Comparison of ENCODE assay signal across 20 cellular contexts in genomic region chr1:24941566-24941965, GRCh38. TPM values are rescaled to one million over a fixed set of nuclear protein-coding genes. Genes with fewer than 3 reads are reported as not detected.
DNase-seq lines count a peak whose midpoint lies in the region; ATAC-seq lines count a peak whose summit lies in the region.
"Had no signal": no experiment of that assay in that cellular context is flagged by ENCODE, and none has a peak within 500 bp of the region (broad histone marks: within the 10 kb centered on the region; RNA-seq: fewer than 3 reads in every experiment).

No MANE protein-coding gene starts in this region.

- H2AK5ac ChIP-seq in neuronal stem cell (ENCODE audit: low read depth, low read length): no peak overlapping the region

- H3K4ac ChIP-seq in neuronal stem cell (ENCODE audit: low read length): no peak overlapping the region

- no peak overlapping the region for H3K4me2 ChIP-seq in neuronal stem cell (ENCODE audit: insufficient read depth, low read length, poor library complexity, severe bottlenecking)
- H3K4me2 ChIP-seq in Karpas-422 (ENCODE audit: low read depth, low read length, poor library complexity, severe bottlenecking): no peak overlapping the region

- H2BK120ac ChIP-seq in neuronal stem cell (ENCODE audit: low read depth, low read length): no peak overlapping the region

- no peaks in the 10 kb centered on the region for H3K9me3 ChIP-seq in neuronal stem cell (replicated peaks in 1 of 2; ENCODE audit: control insufficient read depth in 2 of 2, insufficient read depth in 1 of 2, low read depth in 1 of 2, low read length in 2 of 2)
- no peaks in the 10 kb centered on the region for H3K9me3 ChIP-seq in Karpas-422 (ENCODE audit: low read length)
- H3K9me3 ChIP-seq: HAP-1 had no signal

- peaks cover 94% of the 10 kb centered on the region for H3K36me3 Mint-ChIP-seq in activated T-cell treated with anti-CD3 and anti-CD28 coated beads, Interleukin-2, amount 50 U/mL, for 24 hours (ENCODE audit: low read depth)
- peaks cover 70% of the 10 kb centered on the region for H3K36me3 Mint-ChIP-seq in activated naive CD8-positive, alpha-beta T cell treated with anti-CD3 and anti-CD28 coated beads, Interleukin-2, amount 50 U/mL, for 24 hours (ENCODE audit: low read depth)
- H3K36me3 Mint-ChIP-seq: IgD-negative memory B cell had no signal

- H3K4me3 ChIP-seq in neuronal stem cell (ENCODE audit: low read length in 2 of 2) (no peak overlapping the region), Karpas-422 (ENCODE audit: low read length) (no peak overlapping the region)
- H3K4me3 ChIP-seq: HAP-1, SK-N-MC had no signal

- H3K9ac ChIP-seq in neuronal stem cell (ENCODE audit: low read depth, low read length, poor library complexity) (no peak overlapping the region), Karpas-422 (ENCODE audit: low read length) (no peak overlapping the region)

- in situ Hi-C loops in ACHN (cut with HindIII; ENCODE audit: low pct_ligation_motif_present, low pct_unique_long_range_greater_than_20kb, low sequenced_read_pairs): no loop called here

- H3K27ac ChIP-seq in neuronal stem cell (replicated peaks; ENCODE audit: low read length) (no peak overlapping the region), Karpas-422 (ENCODE audit: low read length) (no peak overlapping the region)
- H3K27ac ChIP-seq: SK-N-MC had no signal

- no peak overlapping the region for H2BK15ac ChIP-seq in neuronal stem cell (ENCODE audit: low read length)

- no peak overlapping the region for H3K23ac ChIP-seq in neuronal stem cell (ENCODE audit: low read depth, low read length, poor library complexity)

- H2AFZ ChIP-seq in neuronal stem cell (ENCODE audit: low read length) (no peak overlapping the region), Karpas-422 (ENCODE audit: low read length) (no peak overlapping the region)

- H2BK5ac ChIP-seq in neuronal stem cell (ENCODE audit: low read length): no peak overlapping the region

- H3K79me1 ChIP-seq in neuronal stem cell (ENCODE audit: low read depth, low read length): no peaks in the 10 kb centered on the region

- no peaks in the 10 kb centered on the region for H3K9me2 ChIP-seq in Karpas-422 (replicated peaks; ENCODE audit: insufficient read depth, low read length)

- no peak overlapping the region for H2BK12ac ChIP-seq in neuronal stem cell (ENCODE audit: low read length)

- H3K14ac ChIP-seq in neuronal stem cell (ENCODE audit: low read length): no peak overlapping the region

- H3K27me3 ChIP-seq in neuronal stem cell (ENCODE audit: control insufficient read depth in 3 of 3, insufficient read depth in 3 of 3, low read depth in 1 of 3, low read length in 3 of 3) (peaks cover 0 to 57% (median 0%) of the 10 kb centered on the region in 3 experiments), Karpas-422 (ENCODE audit: low read length) (no peaks in the 10 kb centered on the region)

- peaks cover 65% of the 10 kb centered on the region for H3K4me1 Mint-ChIP-seq in activated T-cell treated with anti-CD3 and anti-CD28 coated beads, Interleukin-2, amount 50 U/mL, for 24 hours (ENCODE audit: low read depth)
- H3K4me1 Mint-ChIP-seq in activated naive CD8-positive, alpha-beta T cell treated with anti-CD3 and anti-CD28 coated beads, Interleukin-2, amount 50 U/mL, for 24 hours: peaks cover 70% of the 10 kb centered on the region

- H4K20me1 ChIP-seq in Karpas-422 (ENCODE audit: insufficient read depth, low read depth, low read length): no peaks in the 10 kb centered on the region

- no CpG with 5 or more reads among the region's 4 CpGs for WGBS in neuronal stem cell (ENCODE audit: extremely low coverage in 2 of 2, insufficient read length in 2 of 2, insufficient replicate concordance in 1 of 2), 2 donors

- no peak overlapping the region for H3K4me3 Mint-ChIP-seq in activated T-cell treated with anti-CD3 and anti-CD28 coated beads, Interleukin-2, amount 50 U/mL, for 24 hours
- no peak overlapping the region for H3K4me3 Mint-ChIP-seq in activated naive CD8-positive, alpha-beta T cell treated with anti-CD3 and anti-CD28 coated beads, Interleukin-2, amount 50 U/mL, for 24 hours
- H3K4me3 Mint-ChIP-seq: IgD-negative memory B cell had no signal

- H4K91ac ChIP-seq in neuronal stem cell (ENCODE audit: low read depth, low read length, poor library complexity): no peak overlapping the region

- no peaks in the 10 kb centered on the region for H3K27me3 Mint-ChIP-seq in activated T-cell treated with anti-CD3 and anti-CD28 coated beads, Interleukin-2, amount 50 U/mL, for 24 hours
- H3K27me3 Mint-ChIP-seq in activated naive CD8-positive, alpha-beta T cell treated with anti-CD3 and anti-CD28 coated beads, Interleukin-2, amount 50 U/mL, for 24 hours: no peaks in the 10 kb centered on the region
- H3K27me3 Mint-ChIP-seq: IgD-negative memory B cell had no signal

- H4K8ac ChIP-seq in neuronal stem cell (ENCODE audit: low read depth, low read length): no peak overlapping the region

- no peak for DNase-seq in activated T-cell treated with anti-CD3 and anti-CD28 coated beads, Interleukin-2, amount 50 U/mL, for 24 hours
- no peak for DNase-seq in activated T-cell treated with anti-CD3 and anti-CD28 coated beads, Interleukin-2, amount 50 U/mL, for 48 hours
- DNase-seq in SK-N-DZ (ENCODE audit: low spot score) (peak; percentile 10), neuronal stem cell (ENCODE audit: low spot score) (no peak), Karpas-422 (no peak), ACHN (no peak)
- DNase-seq in activated naive CD8-positive, alpha-beta T cell treated with anti-CD3 and anti-CD28 coated beads, Interleukin-2, amount 50 U/mL, for 24 hours: no peak
- DNase-seq: C1 segment of cervical spinal cord, DMS 273 treated with DMSO at 0.1 percent for 48 hours, DND-41, NCI-H1105, NCI-H2081, NCI-H2171 treated with DMSO at 0.1 percent for 48 hours, Right ventricle myocardium superior had no signal

- no peaks in the 10 kb centered on the region for H3K9me3 Mint-ChIP-seq in activated T-cell treated with anti-CD3 and anti-CD28 coated beads, Interleukin-2, amount 50 U/mL, for 24 hours
- H3K9me3 Mint-ChIP-seq in activated naive CD8-positive, alpha-beta T cell treated with anti-CD3 and anti-CD28 coated beads, Interleukin-2, amount 50 U/mL, for 24 hours: no peaks in the 10 kb centered on the region
- H3K9me3 Mint-ChIP-seq: IgD-negative memory B cell had no signal

- peaks cover 0 to 4% of the 10 kb centered on the region in 2 donors for H3K4me1 ChIP-seq in neuronal stem cell (ENCODE audit: control insufficient read depth in 2 of 2, insufficient read depth in 1 of 2, low read depth in 1 of 2, low read length in 2 of 2)
- H3K4me1 ChIP-seq in Karpas-422 (ENCODE audit: low read length): no peaks in the 10 kb centered on the region
- H3K4me1 ChIP-seq: HAP-1 had no signal

- ATAC-seq in activated naive CD8-positive, alpha-beta T cell treated with anti-CD3 and anti-CD28 coated beads, Interleukin-2, amount 50 U/mL, for 24 hours: no peak
- ATAC-seq in HG02970 (IDR thresholded peaks at IDR 0.05; ENCODE audit: low FRiP score, unreplicated experiment): no peak

- no peaks in the 10 kb centered on the region for H3K79me2 ChIP-seq in Karpas-422 (ENCODE audit: low read length)

- peak overlapping the region; percentile 25 for H3K18ac ChIP-seq in neuronal stem cell (ENCODE audit: low read length)

- H3K27ac Mint-ChIP-seq in activated T-cell treated with anti-CD3 and anti-CD28 coated beads, Interleukin-2, amount 50 U/mL, for 24 hours: peak overlapping the region; percentile 35
- peak overlapping the region; percentile 74 for H3K27ac Mint-ChIP-seq in activated naive CD8-positive, alpha-beta T cell treated with anti-CD3 and anti-CD28 coated beads, Interleukin-2, amount 50 U/mL, for 24 hours
- H3K27ac Mint-ChIP-seq: IgD-negative memory B cell had no signal

- H3K36me3 ChIP-seq in neuronal stem cell (replicated peaks in 1 of 2; ENCODE audit: control insufficient read depth in 2 of 2, insufficient read depth in 2 of 2, low read length in 2 of 2): no peaks in the 10 kb centered on the region
- no peaks in the 10 kb centered on the region for H3K36me3 ChIP-seq in Karpas-422 (ENCODE audit: insufficient read depth, low read length)
- H3K36me3 ChIP-seq: HAP-1 had no signal

RNA-seq across cellular contexts. Expression of gene RUNX3, which starts 11.5 kb away (rescaled TPM):
- polyA plus RNA-seq in SK-N-DZ (2014; cell fraction: cytosol; rRNA removed): 0.05 TPM in 1 of 2 replicates, not detected in the other
- not detected in 2 replicates for polyA plus RNA-seq in SK-N-DZ (2014; cell fraction: nucleus; rRNA removed)
- polyA plus RNA-seq in neuronal stem cell (2013, experiment 1 of 2): 0.15 TPM
- 0.25 TPM for polyA plus RNA-seq in neuronal stem cell (2013, experiment 2 of 2)
- total RNA-seq in Karpas-422 (2014; rRNA removed; shearing (Covaris generic); ENCODE audit: low replicate concordance): 35.2 and 36.6 TPM in 2 replicates
- total RNA-seq: A172, NCI-H460 had no signal
